ENCODE assay signal across 8 cellular contexts in genomic region chr19:38930776-38931761, GRCh38. TPM values are rescaled to one million over a fixed set of nuclear protein-coding genes. Genes with fewer than 3 reads are reported as not detected.
DNase-seq lines count a peak whose midpoint lies in the region; ATAC-seq and TF ChIP-seq lines count a peak whose summit lies in the region.

MRPS12 (plus strand) TSS chr19:38930944; CDS start chr19:38931295, 351 bp downstream.

- peaks cover 4% of the 10 kb centered on the region for H3K36me3 ChIP-seq in urinary bladder (ENCODE audit: insufficient read depth)

- peak; percentile 100 for DNase-seq in GM12864 (ENCODE audit: low read depth)
- peak; percentile 99 for DNase-seq in HFFc6
- peak; percentile 97 for DNase-seq in NB4 (ENCODE audit: low read depth)
- DNase-seq in left cardiac atrium, result peak; percentile 98
- peak; percentile 97 to 100 (median 98) for DNase-seq in posterior cingulate gyrus

- H3K27me3 Mint-ChIP-seq in HFFc6 (ENCODE audit: insufficient read depth), result no peaks in the 10 kb centered on the region; the same call in 1 of the 2 replicates

- H3K4me1 Mint-ChIP-seq in HFFc6 (ENCODE audit: low read depth), result peaks cover 23% of the 10 kb centered on the region

- WGBS in urinary bladder, result 5% methylated on average over 48 of the region's 48 CpGs

- H3K4me1 ChIP-seq in urinary bladder (ENCODE audit: insufficient read depth), result no peaks in the 10 kb centered on the region

- H3K4me3 Mint-ChIP-seq in HFFc6, result peak within 1 kb of the TSS; percentile 99

- peaks cover 30% of the 10 kb centered on the region for H3K36me3 Mint-ChIP-seq in HFFc6 (ENCODE audit: low read depth)

- TF ChIP-seq CTCF in GM12864 (IDR thresholded peaks at IDR 0.05; ENCODE audit: low read depth, low read length, missing control alignments) (no peak), HFFc6 (IDR thresholded peaks at IDR 0.05) (no peak), NB4 (IDR thresholded peaks at IDR 0.05; ENCODE audit: low read depth, low read length) (no peak)

- TF ChIP-seq POLR2A in NB4 (IDR thresholded peaks at IDR 0.05; ENCODE audit: extremely low read depth, insufficient read length), result peak; percentile 81

- H3K27ac ChIP-seq in angular gyrus (ENCODE audit: low read depth, low read length) (peak within 1 kb of the TSS; percentile 99), urinary bladder (ENCODE audit: low read depth) (peak within 1 kb of the TSS; percentile 77)

- intact Hi-C loops in left cardiac atrium (cut with DNase I) (no loop called here), posterior cingulate gyrus (cut with DNase I) (loop anchor here (1.0 to 10.0 kb wide), 5 partner anchors 32 to 526 kb away; partner anchors contain the start of genes FAM98C, HNRNPL, NFKBIB and SIRT2)

- peak; percentile 99 for ATAC-seq in SK-N-SH treated with all-trans-retinoic acid at 6 μM for 48 hours
- ATAC-seq in left cardiac atrium, result peak; percentile 98

- peak within 1 kb of the TSS; percentile 98 for H3K27ac Mint-ChIP-seq in HFFc6

- no peaks in the 10 kb centered on the region for H3K9me3 Mint-ChIP-seq in HFFc6

- H3K4me3 ChIP-seq in GM12864 (ENCODE audit: low read depth, low read length) (peak within 1 kb of the TSS; percentile 96), NB4 (ENCODE audit: low read depth, low read length) (peak within 1 kb of the TSS; percentile 96), urinary bladder (ENCODE audit: low read depth, low read length) (peak within 1 kb of the TSS; percentile 78)

TF ChIP-seq in SK-N-SH treated with all-trans-retinoic acid at 6 μM for 48 hours, 23 proteins besides CTCF, POLR2A, EP300 and RAD21:
- TF ChIP-seq SNAI2 (CRISPR knock-in tag; IDR thresholded peaks at IDR 0.05) (no peak), ZC3H10 (CRISPR knock-in tag; IDR thresholded peaks at IDR 0.05) (no peak), ISL1 (CRISPR knock-in tag; IDR thresholded peaks at IDR 0.05) (no peak), PATZ1 (CRISPR knock-in tag; IDR thresholded peaks at IDR 0.05; ENCODE audit: borderline replicate concordance) (no peak), ZNF8 (CRISPR knock-in tag; IDR thresholded peaks at IDR 0.05) (no peak), POU6F1 (CRISPR knock-in tag; IDR thresholded peaks at IDR 0.05; ENCODE audit: borderline replicate concordance, low read depth) (no peak), ESRRG (CRISPR knock-in tag; IDR thresholded peaks at IDR 0.05) (no peak)

RNA-seq across cellular contexts. Expression of gene MRPS12, which starts in this region (rescaled TPM):
- total RNA-seq in HFFc6 (2021; fragmentation: NEBNext Ultra II Directional; extraction: Animal tissue kit (Norgen Biotek cat#: 25700)), result 10 to 100 TPM; 58.3 to 75.0 (median 62.2) TPM
- 10 to 100 TPM; 56.2 to 69.0 TPM for total RNA-seq in left cardiac atrium
- 14.7 TPM for total RNA-seq in urinary bladder
- polyA plus RNA-seq in urinary bladder, result 42.5 TPM

Comparison
In these comparisons a context has a peak if more than half of its experiments do, and no peak if none do; other contexts are left out.
1. Peak in every context shown above with its lines: DNase-seq, ATAC-seq, H3K4me3 ChIP-seq and H3K27ac ChIP-seq.